In genomic region chr20:51014797-51015722, GRCh38 we compare ENCODE assay signal across 1 cellular context.
TF ChIP-seq lines count a peak whose summit lies in the region.

No MANE protein-coding gene starts in this region.

TF ChIP-seq in GM23338, 12 proteins besides CTCF, POLR2A, EP300 and RAD21 (continued from another document):
- no peak for TF ChIP-seq ETS1 (IDR thresholded peaks at IDR 0.05)
